Comparison of ENCODE assay signal across 12 cellular contexts in genomic region chr7:83548250-83548649, GRCh38.
A peak's percentile ranks its signal among the peaks of the same experiment; 100 is the strongest.
DNase-seq lines count a peak whose midpoint lies in the region; ATAC-seq and TF ChIP-seq lines count a peak whose summit lies in the region.
"Had no signal": no experiment of that assay in that cellular context is flagged by ENCODE, and none has a peak within 500 bp of the region (broad histone marks: within the 10 kb centered on the region; RNA-seq: fewer than 3 reads in every experiment).

No MANE protein-coding gene starts in this region.

- H4K20me1 ChIP-seq in PC-9 (ENCODE audit: insufficient read depth) (no peaks in the 10 kb centered on the region), hepatocyte (ENCODE audit: insufficient read depth, poor library complexity, severe bottlenecking) (no peaks in the 10 kb centered on the region)

- 0 out of 2 replicates have a peak, but pooled peaks cover 7% of the 10 kb centered on the region for H3F3A ChIP-seq in PC-9 (ENCODE audit: insufficient read depth, low read depth)

- WGBS in hepatocyte (ENCODE audit: low lambda C conversion rate, missing lambda C conversion rate): 82% methylated on average over 1 of the region's 1 CpG
- WGBS in stomach, 5 donors: 43 to 71% (median 49%) methylated on average over 1 of the region's 1 CpG

- H3K79me2 ChIP-seq in PC-9 (ENCODE audit: low read depth) (no peaks in the 10 kb centered on the region), hepatocyte (no peaks in the 10 kb centered on the region)

- H3K27me3 ChIP-seq in PC-9 (ENCODE audit: insufficient read depth, low read depth) (no peaks in the 10 kb centered on the region), hepatocyte (no peaks in the 10 kb centered on the region), stomach (no peaks in the 10 kb centered on the region)

- H3K4me2 ChIP-seq in PC-9 (no peak overlapping the region), hepatocyte (no peak overlapping the region)

- no peak for TF ChIP-seq POLR2A in stomach (IDR thresholded peaks at IDR 0.05)

- H3K9me2 ChIP-seq in PC-9 (ENCODE audit: insufficient read depth): no peaks in the 10 kb centered on the region
- no peaks in the 10 kb centered on the region for H3K9me2 ChIP-seq in hepatocyte (replicated peaks; ENCODE audit: insufficient read depth)

- H3K27ac ChIP-seq in PC-9: 0 out of 2 replicates have a peak overlapping the region, but pooled peaks have one; percentile 35
- peak overlapping the region; percentile 9 for H3K27ac ChIP-seq in hepatocyte
- H3K27ac ChIP-seq in stomach: peak overlapping the region in 3 of 5 donors; percentile 23 to 61 (median 54)
- H3K27ac ChIP-seq in RWPE1: no peak overlapping the region
- H3K27ac ChIP-seq: GM23248 had no signal

- no TSS peak for BruUV-seq in PC-9 (replicated peaks; lab: Mats Ljungman, UMichigan)

- DNase-seq in PC-9 (no peak), hepatocyte (ENCODE audit: low spot score) (no peak), stomach (no peak), NCI-H2227 treated with DMSO at 0.1 percent for 48 hours (lab: John Stamatoyannopoulos, UW) (no peak), RWPE1 (ENCODE audit: low spot score) (no peak)
- DNase-seq: Caco-2, HCEC 1CT, KG1 had no signal

- H2AFZ ChIP-seq in PC-9 (no peak overlapping the region), hepatocyte (peak overlapping the region; percentile 28)
- H2AFZ ChIP-seq: GM23248 had no signal

- no peaks in the 10 kb centered on the region; the same call in 1 of the 2 replicates for H3K9me3 ChIP-seq in PC-9 (ENCODE audit: insufficient read depth, low read depth)
- no peaks in the 10 kb centered on the region for H3K9me3 ChIP-seq in hepatocyte (ENCODE audit: low read depth)
- H3K9me3 ChIP-seq in stomach: peaks cover 0 to 10% (median 0%) of the 10 kb centered on the region in 4 donors

- peaks cover 8% of the 10 kb centered on the region for H3K4me1 ChIP-seq in PC-9 (replicated peaks; ENCODE audit: insufficient read depth)
- peaks cover 5% of the 10 kb centered on the region for H3K4me1 ChIP-seq in hepatocyte (ENCODE audit: insufficient read depth)
- H3K4me1 ChIP-seq in stomach: peaks cover 0 to 13% (median 6%) of the 10 kb centered on the region in 4 donors

- POLR2A ChIA-PET in PC-9 (lab: Charles Lee; ENCODE audit: unreplicated experiment): no interaction called here
- POLR2A ChIA-PET in RWPE1 (lab: Yijun Ruan, JAX; ENCODE audit: low non-redundant PET): no interaction called here

- TF ChIP-seq EP300 in stomach (IDR thresholded peaks at IDR 0.05): no peak

- H3K4me3 ChIP-seq in PC-9: no peak overlapping the region
- H3K4me3 ChIP-seq in hepatocyte: no peak overlapping the region
- no peak overlapping the region for H3K4me3 ChIP-seq in stomach
- H3K4me3 ChIP-seq: GM23248 had no signal

- H3K36me3 ChIP-seq in PC-9 (ENCODE audit: low read depth): no peaks in the 10 kb centered on the region
- H3K36me3 ChIP-seq in hepatocyte (replicated peaks; ENCODE audit: insufficient read depth, low read depth): no peaks in the 10 kb centered on the region
- no peaks in the 10 kb centered on the region for H3K36me3 ChIP-seq in stomach

- TF ChIP-seq CTCF in PC-9 (conservative IDR thresholded peaks at IDR 0.05) (no peak), hepatocyte (IDR thresholded peaks at IDR 0.05; ENCODE audit: poor library complexity) (no peak), stomach (IDR thresholded peaks at IDR 0.05) (no peak), RWPE1 (conservative IDR thresholded peaks at IDR 0.05; ENCODE audit: low read depth) (no peak)

- ATAC-seq in GM21390 (IDR thresholded peaks at IDR 0.05; ENCODE audit: unreplicated experiment) (peak; percentile 15), HG03460 (IDR thresholded peaks at IDR 0.05; ENCODE audit: unreplicated experiment) (no peak)
- ATAC-seq: Right ventricle myocardium inferior had no signal

- CTCF ChIA-PET in PC-9 (lab: Charles Lee) (no interaction called here), RWPE1 (lab: Yijun Ruan, JAX) (no interaction called here)

- intact Hi-C loops in PC-9 (cut with micrococcal nuclease; ENCODE audit: unreplicated experiment) (no loop called here), stomach (cut with DNase I; ENCODE audit: low total_unique reads) (no loop called here)
